ENCODE assay signal across 8 cellular contexts in the genomic region with DNA sequence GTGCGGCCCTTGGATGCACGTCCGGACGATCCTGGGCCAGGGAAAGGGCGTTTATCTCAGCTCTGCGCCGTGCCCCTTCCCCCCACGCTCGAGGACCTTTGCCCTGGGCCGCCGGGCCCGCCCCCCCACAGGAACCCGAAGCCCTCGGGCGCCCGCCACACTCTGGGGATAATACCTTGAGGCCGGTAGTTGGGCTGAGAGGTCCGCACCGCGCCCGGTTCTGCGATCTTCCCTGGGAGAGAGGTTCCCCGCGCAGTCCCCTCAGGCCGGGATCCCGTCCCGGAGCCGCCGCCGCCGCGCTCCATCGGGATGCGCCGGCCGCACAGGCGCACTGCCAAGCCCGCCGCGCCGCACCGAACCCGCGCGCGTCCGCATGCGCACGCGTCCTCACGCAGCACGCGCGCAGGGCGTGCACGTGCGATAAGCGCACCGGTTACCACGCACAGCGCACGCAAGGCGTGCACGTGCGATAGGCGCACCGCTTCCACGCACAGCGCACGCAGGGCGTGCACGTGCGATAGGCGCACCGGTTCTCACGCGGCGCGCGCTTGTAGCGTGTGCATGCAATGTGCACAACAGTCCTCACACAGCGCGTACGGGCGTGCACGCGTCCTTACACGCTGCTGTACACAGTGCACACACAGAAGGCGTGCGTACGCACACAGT. TPM values are rescaled to one million over a fixed set of nuclear protein-coding genes. Genes with fewer than 3 reads are reported as not detected.
DNase-seq lines count a peak whose midpoint lies in the region; ATAC-seq and TF ChIP-seq lines count a peak whose summit lies in the region.

TSS of gene MAP7D2 (minus strand) at position 333 of the 666 bp plus-strand sequence. CDS start at position 305, 28 bp downstream.

- H3K4me3 ChIP-seq in HFF-Myc (replicated peaks; ENCODE audit: low read depth, low read length) (peak within 1 kb of the TSS; percentile 20), iPS-15b (ENCODE audit: low read depth, low read length) (peak within 1 kb of the TSS; percentile 39), skeletal muscle tissue (ENCODE audit: low read length in 3 of 3) (peak within 1 kb of the TSS in 2 of 3 donors; percentile 57 to 60)

- H3K9ac ChIP-seq in iPS-15b (ENCODE audit: low read depth, low read length) = no peak within 1 kb of the TSS
- H3K9ac ChIP-seq in skeletal muscle tissue (ENCODE audit: low read depth in 1 of 3, low read length in 3 of 3) = no peak within 1 kb of the TSS

- DNase-seq in HFF-Myc (ENCODE audit: extremely low read depth, low read depth) (no peak), NCI-H446 treated with DMSO at 0.1 percent for 48 hours (lab: John Stamatoyannopoulos, UW) (no peak), activated gamma-delta T cell (lab: John Stamatoyannopoulos, UW) (no peak)
- DNase-seq in activated naive CD8-positive, alpha-beta T cell treated with anti-CD3 and anti-CD28 coated beads for 36 hours = peak; percentile 13
- DNase-seq in stimulated activated CD4-positive, alpha-beta T cell treated with anti-CD3 and anti-CD28 coated beads, Interleukin-4, amount 100 ng/mL, for 4 hours = no peak

- no peak for TF ChIP-seq CTCF in HFF-Myc (IDR thresholded peaks at IDR 0.05; ENCODE audit: low read depth, low read length, missing control alignments)

- H3K36me3 ChIP-seq in iPS-15b (ENCODE audit: control insufficient read depth, insufficient read depth, low read length) (no peaks in the 10 kb centered on the region), skeletal muscle tissue (ENCODE audit: control insufficient read depth in 3 of 3, insufficient read depth in 3 of 3, low read length in 3 of 3) (no peaks in the 10 kb centered on the region)

- no peaks in the 10 kb centered on the region for H3K9me3 Mint-ChIP-seq in activated naive CD8-positive, alpha-beta T cell treated with anti-CD3 and anti-CD28 coated beads for 36 hours

- H3K27ac Mint-ChIP-seq in activated naive CD8-positive, alpha-beta T cell treated with anti-CD3 and anti-CD28 coated beads for 36 hours = no peak within 1 kb of the TSS

- H3K27me3 Mint-ChIP-seq in activated naive CD8-positive, alpha-beta T cell treated with anti-CD3 and anti-CD28 coated beads for 36 hours = peaks cover 19% of the 10 kb centered on the region

- H3K4me3 Mint-ChIP-seq in activated naive CD8-positive, alpha-beta T cell treated with anti-CD3 and anti-CD28 coated beads for 36 hours = peak within 1 kb of the TSS; percentile 65

- H3K27me3 ChIP-seq in iPS-15b (ENCODE audit: control insufficient read depth, insufficient read depth, low read length) (peaks cover 16% of the 10 kb centered on the region), skeletal muscle tissue (ENCODE audit: control insufficient read depth in 3 of 3, insufficient read depth in 3 of 3, low read length in 3 of 3) (peaks cover 15 to 20% (median 18%) of the 10 kb centered on the region in 3 donors)

- H3K4me1 Mint-ChIP-seq in activated naive CD8-positive, alpha-beta T cell treated with anti-CD3 and anti-CD28 coated beads for 36 hours = no peaks in the 10 kb centered on the region

- no peak within 1 kb of the TSS for H3K27ac ChIP-seq in skeletal muscle tissue (ENCODE audit: low read depth, low read length)

- H3K4me1 ChIP-seq in iPS-15b (ENCODE audit: control insufficient read depth, insufficient read depth, low read length) = no peaks in the 10 kb centered on the region
- H3K4me1 ChIP-seq in skeletal muscle tissue (ENCODE audit: control insufficient read depth in 3 of 3, insufficient read depth in 3 of 3, low read length in 3 of 3) = peaks cover 0 to 7% (median 5%) of the 10 kb centered on the region in 3 donors

- H3K36me3 Mint-ChIP-seq in activated naive CD8-positive, alpha-beta T cell treated with anti-CD3 and anti-CD28 coated beads for 36 hours = no peaks in the 10 kb centered on the region

- ATAC-seq in HG02885 (IDR thresholded peaks at IDR 0.05; ENCODE audit: poor library complexity, unreplicated experiment) = no peak

- H3K9me3 ChIP-seq in iPS-15b (ENCODE audit: control insufficient read depth, insufficient read depth, low read length) (no peaks in the 10 kb centered on the region), skeletal muscle tissue (ENCODE audit: control insufficient read depth in 3 of 3, low read length in 3 of 3) (peaks cover 0 to 2% (median 0%) of the 10 kb centered on the region in 3 donors)

RNA-seq across cellular contexts. Expression of gene MAP7D2, which starts in this region (rescaled TPM):
- under 1 TPM; 0.70 to 0.90 TPM for total RNA-seq in activated naive CD8-positive, alpha-beta T cell treated with anti-CD3 and anti-CD28 coated beads for 36 hours
- total RNA-seq in skeletal muscle tissue = not detected

Comparison
In these comparisons a context has a peak if more than half of its experiments do, and no peak if none do; other contexts are left out.
1. Peak in DNase-seq in activated naive CD8-positive, alpha-beta T cell treated with anti-CD3 and anti-CD28 coated beads for 36 hours; RNA of the gene not detected or under 1 TPM.